In genomic region chr22:19488285-19488684, GRCh38 we compare ENCODE assay signal across 28 cellular contexts. TPM values are rescaled to one million over a fixed set of nuclear protein-coding genes. Genes with fewer than 3 reads are reported as not detected.
"Had no signal": no experiment of that assay in that cellular context is flagged by ENCODE, and none has a peak within 500 bp of the region (broad histone marks: within the 10 kb centered on the region; RNA-seq: fewer than 3 reads in every experiment).

No MANE protein-coding gene starts in this region.

- H3K27me3 ChIP-seq: neutrophil, ovary, right lobe of liver, sigmoid colon, stomach, thyroid gland, tibial nerve, upper lobe of right lung, uterus had no signal

- H3K27ac ChIP-seq: neutrophil, ovary, parathyroid adenoma, psoas muscle, right lobe of liver, sigmoid colon, stomach, thoracic aorta, thyroid gland, tibial nerve, upper lobe of right lung, uterus had no signal

- H3K36me3 ChIP-seq: ovary, right lobe of liver, sigmoid colon, thoracic aorta, thyroid gland, tibial nerve, upper lobe of right lung, uterus had no signal

- H2AFZ ChIP-seq: parathyroid adenoma had no signal

- H3K9ac ChIP-seq: parathyroid adenoma had no signal

- ATAC-seq: naive thymus-derived CD8-positive, alpha-beta T cell; psoas muscle; right cardiac atrium; right lobe of liver; stimulated activated effector memory CD8-positive, alpha-beta T cell treated with anti-CD3 and anti-CD28 coated beads, Interleukin-12 subunit alpha, Interleukin-12 subunit beta, amount 100 ng/mL, for 72 hours; stimulated activated naive B cell treated with anti-CD40 and anti-IgM and Interleukin-4, amounts not matched to agents 10 μg/mL and 1 μg/mL and 100 μg/mL, for 72 hours; upper lobe of right lung had no signal

- H3K4me1 ChIP-seq: parathyroid adenoma, psoas muscle, right lobe of liver, stomach, thyroid gland, upper lobe of right lung, uterus had no signal

- H3K79me2 ChIP-seq: parathyroid adenoma had no signal

- H3K9me3 ChIP-seq: neutrophil, ovary, psoas muscle, right lobe of liver, sigmoid colon, stomach, thoracic aorta, thyroid gland, tibial nerve, upper lobe of right lung, uterus had no signal

- DNase-seq: naive thymus-derived CD8-positive, alpha-beta T cell; nephron progenitor cell; nucleus accumbens; ovary; posterior cingulate gyrus; psoas muscle; right cardiac atrium; right lobe of liver; sigmoid colon; small intestine; stimulated activated CD4-positive, alpha-beta T cell treated with anti-CD3 and anti-CD28 coated beads, Interleukin-15, amount 100 ng/mL, for 24 hours; stimulated activated CD4-positive, alpha-beta T cell treated with anti-CD3 and anti-CD28 coated beads, Interleukin-2, amount 100 ng/mL, for 24 hours; stimulated activated CD4-positive, alpha-beta T cell treated with anti-CD3 and anti-CD28 coated beads, Interleukin-2, amount 100 ng/mL, for 48 hours; stimulated activated CD4-positive, alpha-beta T cell treated with anti-CD3 and anti-CD28 coated beads, Interleukin-4, amount 100 ng/mL, for 24 hours; stimulated activated naive B cell treated with anti-CD40 and anti-IgM and Interleukin-4, amounts not matched to agents 10 μg/mL and 1 μg/mL and 100 μg/mL, for 72 hours; stimulated activated naive CD4-positive, alpha-beta T cell treated with Interleukin-2 at 50 U/mL for 16 hours; stomach; thyroid gland; upper lobe of right lung; uterus had no signal

- H3K4me3 ChIP-seq: ovary, psoas muscle, right lobe of liver, sigmoid colon, stomach, thoracic aorta, thyroid gland, tibial nerve, upper lobe of right lung, uterus had no signal

- FAIRE-seq: small intestine had no signal

RNA-seq across cellular contexts. Expression of gene CLDN5, which starts 35.9 kb away (rescaled TPM):
- total RNA-seq: naive thymus-derived CD8-positive, alpha-beta T cell; natural killer cell treated with Interleukin-12 subunit alpha and Interleukin-12 subunit beta and Interleukin-15 and Interleukin-18, amount 100 ng/mL, for 72 hours; osteoblast; progenitor cell of endocrine pancreas had no signal
